ENCODE assay signal across 35 cellular contexts in genomic region chr18:48040457-48041110, GRCh38.
"Had no signal": no experiment of that assay in that cellular context is flagged by ENCODE, and none has a peak within 500 bp of the region (broad histone marks: within the 10 kb centered on the region; RNA-seq: fewer than 3 reads in every experiment).

No MANE protein-coding gene starts in this region.

- H3K4me3 ChIP-seq: coronary artery, dorsolateral prefrontal cortex, esophagus muscularis mucosa, gastrocnemius medialis had no signal

- ATAC-seq: activated CD4-positive, CD25-positive, alpha-beta regulatory T cell treated with anti-CD3 and anti-CD28 coated beads, Interleukin-2, amount 50 U/mL, for 24 hours; activated CD8-positive, alpha-beta T cell treated with anti-CD3 and anti-CD28 coated beads for 36 hours; activated T-cell treated with anti-CD3 and anti-CD28 coated beads, Interleukin-2, amount 50 U/mL, for 4 hours; activated T-helper 17 cell treated with anti-CD3 and anti-CD28 coated beads, Interleukin-2, amount 50 U/mL, for 72 hours; foreskin keratinocyte; gastrocnemius medialis; T-helper 17 cell had no signal

- DNase-seq: activated B cell treated with CpG ODN at 0.5 μM for 24 hours; activated CD4-positive, alpha-beta T cell treated with anti-CD3 and anti-CD28 coated beads for 48 hours; activated CD4-positive, alpha-beta T cell treated with anti-CD3 and anti-CD28 coated beads, Interleukin-2, amount 50 U/mL, for 1 hour; activated CD4-positive, alpha-beta T cell treated with anti-CD3 and anti-CD28 coated beads, Interleukin-2, amount 50 U/mL, for 48 hours; activated CD8-positive, alpha-beta memory T cell treated with anti-CD3 and anti-CD28 coated beads for 24 hours; activated CD8-positive, alpha-beta T cell treated with anti-CD3 and anti-CD28 coated beads for 36 hours; activated effector memory CD4-positive, alpha-beta T cell treated with Interleukin-2 at 50 U/mL for 16 hours; activated gamma-delta T cell treated with Interleukin-2 at 50 U/mL for 16 hours; activated naive CD4-positive, alpha-beta T cell treated with anti-CD3 and anti-CD28 coated beads, Interleukin-2, amount 50 U/mL, for 16 hours; activated naive CD4-positive, alpha-beta T cell treated with Interleukin-2 at 50 U/mL for 16 hours; activated T-cell treated with anti-CD3 and anti-CD28 coated beads, Interleukin-2, amount 50 U/mL, for 4 hours; amniotic stem cell; anterior cingulate cortex; brain microvascular endothelial cell; central memory CD4-positive, alpha-beta T cell; cerebellar nuclear complex; dorsolateral prefrontal cortex; effector memory CD4-positive, alpha-beta T cell; endodermal cell; erythroblast; foreskin keratinocyte; gastrocnemius medialis; glutamatergic neuron; T-helper 1 cell; T-helper 17 cell; T1000; WERI-Rb-1 had no signal

- H3K4me1 Mint-ChIP-seq: activated B cell treated with CpG ODN at 0.5 μM for 24 hours; activated T-helper 17 cell treated with anti-CD3 and anti-CD28 coated beads, Interleukin-2, amount 50 U/mL, for 72 hours; T-helper 17 cell had no signal

- H3K27me3 ChIP-seq: brain microvascular endothelial cell, dorsolateral prefrontal cortex, esophagus muscularis mucosa, gastrocnemius medialis had no signal

- H3K27ac ChIP-seq: brain microvascular endothelial cell, coronary artery, dorsolateral prefrontal cortex, esophagus muscularis mucosa, foreskin keratinocyte, gastrocnemius medialis, WERI-Rb-1 had no signal

- H3K4me1 ChIP-seq: foreskin keratinocyte, gastrocnemius medialis had no signal

- FAIRE-seq: astrocyte had no signal

- H3K36me3 Mint-ChIP-seq: activated naive CD8-positive, alpha-beta T cell had no signal

- H3K36me3 ChIP-seq: brain microvascular endothelial cell, gastrocnemius medialis, WERI-Rb-1 had no signal

- H3K4me3 Mint-ChIP-seq: activated B cell treated with CpG ODN at 0.5 μM for 24 hours; activated CD8-positive, alpha-beta T cell treated with anti-CD3 and anti-CD28 coated beads for 36 hours; activated naive CD8-positive, alpha-beta T cell; activated T-cell treated with anti-CD3 and anti-CD28 coated beads, Interleukin-2, amount 50 U/mL, for 4 hours; activated T-helper 17 cell treated with anti-CD3 and anti-CD28 coated beads, Interleukin-2, amount 50 U/mL, for 72 hours; dendritic cell treated with granulocyte-macrophage colony-stimulating factor and Interleukin-4, amounts not matched to agents 40 ng/mL and 50 ng/mL, for 4 days; endodermal cell; T-helper 17 cell; T-helper 2 cell treated with Interferon-gamma antibody and Interleukin-4, amounts not matched to agents 5 μg/mL and 100 μg/mL, for 36 hours had no signal

- H3K9me3 Mint-ChIP-seq: activated CD8-positive, alpha-beta T cell treated with anti-CD3 and anti-CD28 coated beads for 36 hours; dendritic cell treated with granulocyte-macrophage colony-stimulating factor and Interleukin-4, amounts not matched to agents 40 ng/mL and 50 ng/mL, for 4 days; endodermal cell had no signal

- H3K27ac Mint-ChIP-seq: activated B cell treated with CpG ODN at 0.5 μM for 24 hours; activated CD8-positive, alpha-beta T cell treated with anti-CD3 and anti-CD28 coated beads for 36 hours; activated naive CD8-positive, alpha-beta T cell; activated T-helper 17 cell treated with anti-CD3 and anti-CD28 coated beads, Interleukin-2, amount 50 U/mL, for 72 hours; dendritic cell treated with granulocyte-macrophage colony-stimulating factor and Interleukin-4, amounts not matched to agents 40 ng/mL and 50 ng/mL, for 4 days; endodermal cell; T-helper 17 cell; T-helper 2 cell treated with Interferon-gamma antibody and Interleukin-4, amounts not matched to agents 5 μg/mL and 100 μg/mL, for 36 hours had no signal

- H3K9me3 ChIP-seq: gastrocnemius medialis had no signal
